ENCODE assay signal across 13 cellular contexts in genomic region chr16:79653337-79654000, GRCh38. TPM values are rescaled to one million over a fixed set of nuclear protein-coding genes. Genes with fewer than 3 reads are reported as not detected.
DNase-seq lines count a peak whose midpoint lies in the region; ATAC-seq, FAIRE-seq and TF ChIP-seq lines count a peak whose summit lies in the region.
"Had no signal": no experiment of that assay in that cellular context is flagged by ENCODE, and none has a peak within 500 bp of the region (broad histone marks: within the 10 kb centered on the region; RNA-seq: fewer than 3 reads in every experiment).

No MANE protein-coding gene starts in this region.

- no peak for TF ChIP-seq POLR2A in uterus (IDR thresholded peaks at IDR 0.05)

- no peak overlapping the region for H3K27ac Mint-ChIP-seq in nephron progenitor cell
- H3K27ac Mint-ChIP-seq: activated CD4-positive, alpha-beta memory T cell treated with anti-CD3 and anti-CD28 coated beads for 36 hours; progenitor cell of endocrine pancreas; stimulated activated effector memory CD8-positive, alpha-beta T cell treated with anti-CD3 and anti-CD28 coated beads, Interleukin-12 subunit alpha, Interleukin-12 subunit beta, amount 100 ng/mL, for 72 hours had no signal

- H3K4me3 ChIP-seq in bronchial epithelial cell (ENCODE audit: low read depth, low read length) (no peak overlapping the region), keratinocyte (ENCODE audit: control insufficient read depth in 2 of 3, extremely low read depth in 1 of 3, insufficient read depth in 2 of 3, low read depth in 1 of 3, low read length in 3 of 3) (no peak overlapping the region), uterus (no peak overlapping the region)

- intact Hi-C loops in Right ventricle myocardium superior (cut with DNase I): no loop called here
- intact Hi-C loops in cardiac septum (cut with DNase I): no loop called here
- intact Hi-C loops in uterus (cut with DNase I; ENCODE audit: low total_unique reads): no loop called here

- TF ChIP-seq CTCF in bronchial epithelial cell (IDR thresholded peaks at IDR 0.05; ENCODE audit: insufficient read depth, low read length, severe bottlenecking) (no peak), keratinocyte (optimal IDR thresholded peaks at IDR 0.05 in 1 of 3, IDR thresholded peaks at IDR 0.05 in 1 of 3, conservative IDR thresholded peaks at IDR 0.05 in 1 of 3; ENCODE audit: extremely low read depth in 1 of 3, insufficient read depth in 2 of 3, low read length in 3 of 3) (no peak), uterus (IDR thresholded peaks at IDR 0.05) (no peak), nephron progenitor cell (IDR thresholded peaks at IDR 0.05) (no peak)

- no peaks in the 10 kb centered on the region for H3K36me3 Mint-ChIP-seq in nephron progenitor cell (ENCODE audit: low read depth)
- H3K36me3 Mint-ChIP-seq: activated CD4-positive, alpha-beta memory T cell treated with anti-CD3 and anti-CD28 coated beads for 36 hours; stimulated activated effector memory CD8-positive, alpha-beta T cell treated with anti-CD3 and anti-CD28 coated beads, Interleukin-12 subunit alpha, Interleukin-12 subunit beta, amount 100 ng/mL, for 72 hours had no signal

- no peaks in the 10 kb centered on the region for H3K9me1 ChIP-seq in keratinocyte (ENCODE audit: control insufficient read depth, extremely low read depth, insufficient read depth, low read length)

- peak overlapping the region; percentile 12 for H3K4me2 ChIP-seq in keratinocyte (ENCODE audit: control insufficient read depth, extremely low read depth, insufficient read depth, low read depth, low read length)

- H3K79me2 ChIP-seq in keratinocyte (ENCODE audit: control insufficient read depth, insufficient read depth, low read length): no peaks in the 10 kb centered on the region

- no peak overlapping the region for H3K27ac ChIP-seq in keratinocyte (ENCODE audit: control insufficient read depth, insufficient read depth, low read length)
- H3K27ac ChIP-seq in uterus: no peak overlapping the region

- H3K4me1 Mint-ChIP-seq in nephron progenitor cell: peaks cover 18% of the 10 kb centered on the region
- H3K4me1 Mint-ChIP-seq: stimulated activated effector memory CD8-positive, alpha-beta T cell treated with anti-CD3 and anti-CD28 coated beads, Interleukin-12 subunit alpha, Interleukin-12 subunit beta, amount 100 ng/mL, for 72 hours had no signal

- no peaks in the 10 kb centered on the region for H3K27me3 ChIP-seq in bronchial epithelial cell (ENCODE audit: control insufficient read depth, insufficient read depth, low read length)
- H3K27me3 ChIP-seq in keratinocyte (ENCODE audit: control insufficient read depth, extremely low read depth, insufficient read depth, low read length): no peaks in the 10 kb centered on the region
- no peaks in the 10 kb centered on the region for H3K27me3 ChIP-seq in uterus

- H2AFZ ChIP-seq in keratinocyte (ENCODE audit: control insufficient read depth, low read length): no peak overlapping the region

- no peak for FAIRE-seq in bronchial epithelial cell (lab: Jason Lieb, UNC)
- peak; percentile 87 for FAIRE-seq in keratinocyte (lab: Jason Lieb, UNC)
- FAIRE-seq: endometrium had no signal

- peaks cover 10% of the 10 kb centered on the region for H3K27me3 Mint-ChIP-seq in nephron progenitor cell (ENCODE audit: low read depth, poor library complexity)

- dilution Hi-C loops in keratinocyte (cut with MboI; ENCODE audit: extremely low pct_ligation_motif_present, low sequenced_read_pairs): no loop called here

- H3K36me3 ChIP-seq in bronchial epithelial cell (ENCODE audit: control insufficient read depth, insufficient read depth, low read length) (no peaks in the 10 kb centered on the region), keratinocyte (ENCODE audit: control insufficient read depth in 2 of 2, extremely low read depth in 1 of 2, insufficient read depth in 2 of 2, low read length in 2 of 2) (no peaks in the 10 kb centered on the region), uterus (no peaks in the 10 kb centered on the region)

- no peak overlapping the region for H3K9ac ChIP-seq in keratinocyte (ENCODE audit: control insufficient read depth, extremely low read depth, insufficient read depth, low read length)

- DNase-seq in Right ventricle myocardium superior (peak; percentile 80), cardiac septum (ENCODE audit: low spot score) (no peak), bronchial epithelial cell (ENCODE audit: low read depth) (peak; percentile 56), keratinocyte (ENCODE audit: low read depth, low spot score) (no peak), uterus (peak; percentile 32 to 46), NOMO-1 treated with DMSO at 0.1 percent for 48 hours (lab: John Stamatoyannopoulos, UW; ENCODE audit: unreplicated experiment) (no peak), nephron progenitor cell (no peak)
- DNase-seq in NK-92 treated with Interleukin-12 subunit alpha and Interleukin-12 subunit beta, amount 100 ng/mL, for 24 hours (lab: John Stamatoyannopoulos, UW): no peak
- DNase-seq: activated CD4-positive, alpha-beta memory T cell treated with anti-CD3 and anti-CD28 coated beads for 36 hours; T1000 had no signal

- H3K4me1 ChIP-seq in keratinocyte (ENCODE audit: control insufficient read depth, extremely low read depth, insufficient read depth, low read length): peaks cover 31% of the 10 kb centered on the region
- H3K4me1 ChIP-seq in uterus: no peaks in the 10 kb centered on the region

- no peak overlapping the region for H3K4me3 Mint-ChIP-seq in nephron progenitor cell
- H3K4me3 Mint-ChIP-seq: activated CD4-positive, alpha-beta memory T cell treated with anti-CD3 and anti-CD28 coated beads for 36 hours; stimulated activated effector memory CD8-positive, alpha-beta T cell treated with anti-CD3 and anti-CD28 coated beads, Interleukin-12 subunit alpha, Interleukin-12 subunit beta, amount 100 ng/mL, for 72 hours had no signal

- H4K20me1 ChIP-seq in keratinocyte (ENCODE audit: control insufficient read depth, extremely low read depth, insufficient read depth, low read length): no peaks in the 10 kb centered on the region

- ATAC-seq in Right ventricle myocardium superior (ENCODE audit: poor library complexity): peak; percentile 79
- ATAC-seq: stimulated activated effector memory CD8-positive, alpha-beta T cell treated with anti-CD3 and anti-CD28 coated beads, Interleukin-12 subunit alpha, Interleukin-12 subunit beta, amount 100 ng/mL, for 72 hours had no signal

- H3K9me3 Mint-ChIP-seq in nephron progenitor cell: no peaks in the 10 kb centered on the region
- H3K9me3 Mint-ChIP-seq: activated CD4-positive, alpha-beta memory T cell treated with anti-CD3 and anti-CD28 coated beads for 36 hours; stimulated activated effector memory CD8-positive, alpha-beta T cell treated with anti-CD3 and anti-CD28 coated beads, Interleukin-12 subunit alpha, Interleukin-12 subunit beta, amount 100 ng/mL, for 72 hours had no signal

- H3K9me3 ChIP-seq in keratinocyte (ENCODE audit: control insufficient read depth, low read depth, low read length): no peaks in the 10 kb centered on the region
- H3K9me3 ChIP-seq in uterus: no peaks in the 10 kb centered on the region

RNA-seq across cellular contexts. Expression of gene MAF, which starts 52.9 kb away (rescaled TPM):
- total RNA-seq in Right ventricle myocardium superior (19.6 TPM), cardiac septum (8.9 TPM), bronchial epithelial cell (4.2 and 6.3 TPM in 2 replicates), uterus (10 to 100 TPM; 11.0 to 92.6 (median 26.3) TPM)
- polyA plus RNA-seq in keratinocyte: 5.7 to 12.3 TPM (median 8.2 TPM) in 3 replicates
- polyA plus RNA-seq in keratinocyte (2011; ENCODE audit: low read depth): 8.3 TPM
- 4.4 and 5.1 TPM in 2 replicates for polyA plus RNA-seq in keratinocyte (2011; cell fraction: cytosol; rRNA removed)
- polyA plus RNA-seq in keratinocyte (2011; cell fraction: nucleus; rRNA removed): 9.2 and 10.6 TPM in 2 replicates
- 9.6 and 15.6 TPM in 2 replicates for polyA plus RNA-seq in keratinocyte (2012; ENCODE audit: low replicate concordance)
- polyA minus RNA-seq in keratinocyte: 2.7 to 5.0 TPM (median 3.3 TPM) in 3 replicates
- 17.8 TPM for polyA minus RNA-seq in keratinocyte (2011; cell fraction: cytosol; rRNA and poly(A)+ RNA removed)
- 10.4 and 11.7 TPM in 2 replicates for polyA minus RNA-seq in keratinocyte (2011; cell fraction: nucleus; rRNA and poly(A)+ RNA removed)

Comparison
In these comparisons a context has a peak if more than half of its experiments do, and no peak if none do; other contexts are left out.
1. DNase-seq: peak in Right ventricle myocardium superior (single experiment), bronchial epithelial cell (single experiment) and uterus (2 of 2); none in cardiac septum (single experiment), keratinocyte (single experiment), NK-92 treated with Interleukin-12 subunit alpha and Interleukin-12 subunit beta, amount 100 ng/mL, for 24 hours (single experiment), NOMO-1 treated with DMSO at 0.1 percent for 48 hours (single experiment) and nephron progenitor cell (single experiment).